ENCODE assay signal across 21 cellular contexts in genomic region chr1:97759078-97759477, GRCh38.
"Had no signal": no experiment of that assay in that cellular context is flagged by ENCODE, and none has a peak within 500 bp of the region (broad histone marks: within the 10 kb centered on the region; RNA-seq: fewer than 3 reads in every experiment).

No MANE protein-coding gene starts in this region.

- H3K4me3 ChIP-seq: colonic mucosa, gastroesophageal sphincter, heart left ventricle, mucosa of descending colon, neural progenitor cell, psoas muscle, stomach had no signal

- H3K27ac ChIP-seq: colonic mucosa, gastroesophageal sphincter, neural progenitor cell, psoas muscle, stomach had no signal

- ATAC-seq: activated CD8-positive, alpha-beta memory T cell treated with anti-CD3 and anti-CD28 coated beads, Interleukin-2, amount 10 ng/mL, durations not matched to agents 7 days and 5 days; gastroesophageal sphincter; mucosa of descending colon; psoas muscle; stimulated activated effector memory CD8-positive, alpha-beta T cell treated with anti-CD3 and anti-CD28 coated beads, Interleukin-12 subunit alpha, Interleukin-12 subunit beta, amount 100 ng/mL, for 72 hours; T-cell had no signal

- H3K4me1 ChIP-seq: colonic mucosa, neural progenitor cell had no signal

- H3K9me3 ChIP-seq: colonic mucosa, gastroesophageal sphincter, mucosa of descending colon, stomach had no signal

- H3K36me3 ChIP-seq: colonic mucosa, gastroesophageal sphincter, heart left ventricle, neural progenitor cell, stomach had no signal

- H3K27me3 ChIP-seq: colonic mucosa, gastroesophageal sphincter, heart left ventricle, neural progenitor cell, stomach had no signal

- DNase-seq: activated B cell treated with CpG ODN at 0.5 μM for 24 hours; activated CD4-positive, alpha-beta memory T cell treated with anti-CD3 and anti-CD28 coated beads, Interleukin-2, amount 10 ng/mL, durations not matched to agents 7 days and 5 days; activated CD4-positive, alpha-beta T cell treated with anti-CD3 and anti-CD28 coated beads for 48 hours; activated CD8-positive, alpha-beta memory T cell treated with anti-CD3 and anti-CD28 coated beads, Interleukin-2, amount 10 ng/mL, durations not matched to agents 7 days and 5 days; activated naive CD4-positive, alpha-beta T cell treated with Interleukin-2 at 50 U/mL for 16 hours; activated naive CD8-positive, alpha-beta T cell treated with anti-CD3 and anti-CD28 coated beads, Interleukin-2, amount 10 ng/mL, durations not matched to agents 7 days and 5 days; central memory CD4-positive, alpha-beta T cell; colonic mucosa; heart left ventricle; mucosa of descending colon; naive B cell; psoas muscle; small intestine; stimulated activated CD4-positive, alpha-beta T cell treated with anti-CD3 and anti-CD28 coated beads, Interleukin-15, amount 100 ng/mL, for 24 hours; stimulated activated CD4-positive, alpha-beta T cell treated with anti-CD3 and anti-CD28 coated beads, Interleukin-2, amount 100 ng/mL, for 48 hours; stomach; T-cell; trophoblast cell had no signal
